ENCODE assay signal across 1 cellular context in the genomic region with DNA sequence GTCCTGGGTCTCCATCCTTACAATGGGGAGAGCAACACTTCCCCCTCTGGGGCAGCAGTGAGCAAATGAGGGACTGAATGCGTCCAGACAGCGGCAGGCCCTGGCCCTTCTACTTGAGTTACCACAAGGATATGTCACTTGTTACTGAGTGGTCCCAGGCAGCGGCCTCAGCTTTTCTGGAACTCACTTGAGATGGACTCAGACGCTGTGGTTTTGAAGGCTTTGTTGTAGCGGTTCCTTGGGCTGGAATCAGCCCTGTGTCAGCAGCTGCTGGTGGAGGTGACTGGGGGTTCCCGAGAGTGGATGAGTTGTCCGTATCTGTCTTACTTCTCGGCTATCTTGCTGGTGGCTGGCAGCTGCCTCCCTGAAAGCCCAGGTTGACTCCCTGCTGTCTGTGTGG.
TF ChIP-seq lines count a peak whose summit lies in the region.

No MANE protein-coding gene starts in this region.

TF ChIP-seq in WTC11, 78 proteins besides CTCF, POLR2A, EP300 and RAD21 (continued from another document):
- TF ChIP-seq, protein P1, sequence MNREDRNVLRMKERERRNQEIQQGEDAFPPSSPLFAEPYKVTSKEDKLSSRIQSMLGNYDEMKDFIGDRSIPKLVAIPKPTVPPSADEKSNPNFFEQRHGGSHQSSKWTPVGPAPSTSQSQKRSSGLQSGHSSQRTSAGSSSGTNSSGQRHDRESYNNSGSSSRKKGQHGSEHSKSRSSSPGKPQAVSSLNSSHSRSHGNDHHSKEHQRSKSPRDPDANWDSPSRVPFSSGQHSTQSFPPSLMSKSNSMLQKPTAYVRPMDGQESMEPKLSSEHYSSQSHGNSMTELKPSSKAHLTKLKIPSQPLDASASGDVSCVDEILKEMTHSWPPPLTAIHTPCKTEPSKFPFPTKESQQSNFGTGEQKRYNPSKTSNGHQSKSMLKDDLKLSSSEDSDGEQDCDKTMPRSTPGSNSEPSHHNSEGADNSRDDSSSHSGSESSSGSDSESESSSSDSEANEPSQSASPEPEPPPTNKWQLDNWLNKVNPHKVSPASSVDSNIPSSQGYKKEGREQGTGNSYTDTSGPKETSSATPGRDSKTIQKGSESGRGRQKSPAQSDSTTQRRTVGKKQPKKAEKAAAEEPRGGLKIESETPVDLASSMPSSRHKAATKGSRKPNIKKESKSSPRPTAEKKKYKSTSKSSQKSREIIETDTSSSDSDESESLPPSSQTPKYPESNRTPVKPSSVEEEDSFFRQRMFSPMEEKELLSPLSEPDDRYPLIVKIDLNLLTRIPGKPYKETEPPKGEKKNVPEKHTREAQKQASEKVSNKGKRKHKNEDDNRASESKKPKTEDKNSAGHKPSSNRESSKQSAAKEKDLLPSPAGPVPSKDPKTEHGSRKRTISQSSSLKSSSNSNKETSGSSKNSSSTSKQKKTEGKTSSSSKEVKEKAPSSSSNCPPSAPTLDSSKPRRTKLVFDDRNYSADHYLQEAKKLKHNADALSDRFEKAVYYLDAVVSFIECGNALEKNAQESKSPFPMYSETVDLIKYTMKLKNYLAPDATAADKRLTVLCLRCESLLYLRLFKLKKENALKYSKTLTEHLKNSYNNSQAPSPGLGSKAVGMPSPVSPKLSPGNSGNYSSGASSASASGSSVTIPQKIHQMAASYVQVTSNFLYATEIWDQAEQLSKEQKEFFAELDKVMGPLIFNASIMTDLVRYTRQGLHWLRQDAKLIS (CRISPR knock-in tag; IDR thresholded peaks at IDR 0.05; ENCODE audit: borderline replicate concordance): no peak
- no peak for TF ChIP-seq ATF1 (CRISPR knock-in tag; IDR thresholded peaks at IDR 0.05)
- no peak for TF ChIP-seq RORB (CRISPR knock-in tag; IDR thresholded peaks at IDR 0.05)
- no peak for TF ChIP-seq ZNF396 (CRISPR knock-in tag; IDR thresholded peaks at IDR 0.05; ENCODE audit: borderline replicate concordance)
- no peak for TF ChIP-seq EMX1 (CRISPR knock-in tag; IDR thresholded peaks at IDR 0.05)
- no peak for TF ChIP-seq CREM (CRISPR knock-in tag; IDR thresholded peaks at IDR 0.05)
- TF ChIP-seq, protein P2, sequence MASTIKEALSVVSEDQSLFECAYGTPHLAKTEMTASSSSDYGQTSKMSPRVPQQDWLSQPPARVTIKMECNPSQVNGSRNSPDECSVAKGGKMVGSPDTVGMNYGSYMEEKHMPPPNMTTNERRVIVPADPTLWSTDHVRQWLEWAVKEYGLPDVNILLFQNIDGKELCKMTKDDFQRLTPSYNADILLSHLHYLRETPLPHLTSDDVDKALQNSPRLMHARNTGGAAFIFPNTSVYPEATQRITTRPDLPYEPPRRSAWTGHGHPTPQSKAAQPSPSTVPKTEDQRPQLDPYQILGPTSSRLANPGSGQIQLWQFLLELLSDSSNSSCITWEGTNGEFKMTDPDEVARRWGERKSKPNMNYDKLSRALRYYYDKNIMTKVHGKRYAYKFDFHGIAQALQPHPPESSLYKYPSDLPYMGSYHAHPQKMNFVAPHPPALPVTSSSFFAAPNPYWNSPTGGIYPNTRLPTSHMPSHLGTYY (CRISPR knock-in tag; IDR thresholded peaks at IDR 0.05): no peak
- no peak for TF ChIP-seq NFYB (CRISPR knock-in tag; conservative IDR thresholded peaks at IDR 0.05; ENCODE audit: low read depth)
- no peak for TF ChIP-seq ATF6 (CRISPR knock-in tag; IDR thresholded peaks at IDR 0.05)
